ENCODE assay signal across 22 cellular contexts in genomic region chr15:100220058-100220728, GRCh38.
"Had no signal": no experiment of that assay in that cellular context is flagged by ENCODE, and none has a peak within 500 bp of the region (broad histone marks: within the 10 kb centered on the region; RNA-seq: fewer than 3 reads in every experiment).

No MANE protein-coding gene starts in this region.

- H3K27me3 ChIP-seq: gastroesophageal sphincter, neutrophil, ovary, tibial artery had no signal

- H3K36me3 ChIP-seq: gastroesophageal sphincter, lower lobe of right lung, neutrophil, ovary, tibial artery had no signal

- DNase-seq: activated CD4-positive, alpha-beta memory T cell treated with anti-CD3 and anti-CD28 coated beads, Interleukin-2, amount 10 ng/mL, durations not matched to agents 7 days and 5 days; activated CD4-positive, alpha-beta T cell treated with anti-CD3 and anti-CD28 coated beads, Interleukin-2, amount 10 ng/mL, durations not matched to agents 24 days and 14 days; activated effector memory CD4-positive, alpha-beta T cell treated with Interleukin-2 at 50 U/mL for 16 hours; activated naive CD4-positive, alpha-beta T cell treated with anti-CD3 and anti-CD28 coated beads, Interleukin-2, amount 10 ng/mL, durations not matched to agents 7 days and 5 days; activated T-cell treated with anti-CD3 and anti-CD28 coated beads, Interleukin-2, amount 50 U/mL, for 72 hours; cerebellar nuclear complex; head of caudate nucleus; hypothalamus; lower lobe of right lung; natural killer cell; psoas muscle; right cardiac atrium; stimulated activated CD4-positive, alpha-beta T cell treated with anti-CD3 and anti-CD28 coated beads, Interleukin-2, amount 100 ng/mL, for 24 hours; stimulated activated naive CD8-positive, alpha-beta T cell treated with anti-CD3 and anti-CD28 coated beads, Interleukin-15, amount 100 ng/mL, for 72 hours; T-helper 17 cell had no signal

- H3K27ac ChIP-seq: coronary artery, epithelial cell of prostate, gastroesophageal sphincter, lower lobe of right lung, neutrophil, ovary, psoas muscle, tibial artery had no signal

- H3K9me3 ChIP-seq: gastroesophageal sphincter, lower lobe of right lung, neutrophil, ovary, psoas muscle, tibial artery had no signal

- H3K4me3 ChIP-seq: coronary artery, gastroesophageal sphincter, lower lobe of right lung, ovary, psoas muscle, tibial artery had no signal

- FAIRE-seq: islet of Langerhans had no signal
